8 cellular contexts compared by ENCODE assay signal in genomic region chr17:3722716-3723115, GRCh38. TPM values are rescaled to one million over a fixed set of nuclear protein-coding genes. Genes with fewer than 3 reads are reported as not detected.
DNase-seq lines count a peak whose midpoint lies in the region; ATAC-seq, FAIRE-seq and TF ChIP-seq lines count a peak whose summit lies in the region.

No MANE protein-coding gene starts in this region.

- no peak for TF ChIP-seq EP300 in A549 (IDR thresholded peaks at IDR 0.05)

- POLR2A ChIA-PET in A549 (lab: Yijun Ruan, JAX) = interaction anchor here (0.7 to 2.1 kb wide), 6 partner anchors 15 to 123 kb away, joined by 3 to 17 read pairs (median 4); partner anchors contain the start of genes CTNS, EMC6, NCBP3 and SHPK

- DNase-seq in A549 (ENCODE audit: low read depth in 1 of 2, low spot score in 1 of 2) = no peak
- no peak for DNase-seq in HL-60 (ENCODE audit: low read depth in 1 of 2, low spot score in 1 of 2)
- no peak for DNase-seq in bronchial epithelial cell (ENCODE audit: low read depth)
- DNase-seq in mesothelial cell of epicardium (ENCODE audit: low spot score in 2 of 2, unreplicated experiment in 2 of 2) = no peak
- no peak for DNase-seq in effector CD8-positive, alpha-beta T cell (lab: John Stamatoyannopoulos, UW)
- no peak for DNase-seq in hippocampal formation (lab: John Stamatoyannopoulos, UW)
- no peak for DNase-seq in NOMO-1 treated with DMSO at 0.1 percent for 48 hours (lab: John Stamatoyannopoulos, UW; ENCODE audit: unreplicated experiment)

- H3K4me1 Mint-ChIP-seq in mesothelial cell of epicardium = peaks cover 17% of the 10 kb centered on the region

- no peak for TF ChIP-seq RAD21 in A549 (conservative IDR thresholded peaks at IDR 0.05 in 1 of 2, IDR thresholded peaks at IDR 0.05 in 1 of 2)

- peaks cover 42% of the 10 kb centered on the region for H3K4me1 ChIP-seq in A549

- no peaks in the 10 kb centered on the region for H3K27me3 ChIP-seq in HL-60 (ENCODE audit: insufficient read depth, poor library complexity, severe bottlenecking)
- no peaks in the 10 kb centered on the region for H3K27me3 ChIP-seq in bronchial epithelial cell (ENCODE audit: control insufficient read depth, insufficient read depth, low read length)

- H3K4me2 ChIP-seq in A549 = peak overlapping the region; percentile 79

- FAIRE-seq in A549 (lab: Jason Lieb, UNC) (peak; percentile 7), bronchial epithelial cell (lab: Jason Lieb, UNC) (no peak)

- H3K4me3 ChIP-seq in A549 (peak overlapping the region; percentile 60), HL-60 (replicated peaks; ENCODE audit: insufficient read depth, low read length) (peak overlapping the region; percentile 78), bronchial epithelial cell (ENCODE audit: low read depth, low read length) (peak overlapping the region; percentile 57)

- H3K36me3 Mint-ChIP-seq in mesothelial cell of epicardium = peaks cover 15% of the 10 kb centered on the region

- CTCF ChIA-PET in A549 (lab: Yijun Ruan, JAX) = interaction anchor here (0.6 to 8.3 kb wide), 11 partner anchors 9 to 674 kb away, joined by 3 to 141 read pairs (median 4); partner anchors contain the start of genes NCBP3 and P2RX5

- H3K27ac ChIP-seq in A549 (peak overlapping the region; percentile 88 to 89), HL-60 (replicated peaks) (no peak overlapping the region)

- H3K27ac Mint-ChIP-seq in mesothelial cell of epicardium = peak overlapping the region; percentile 92

- no peak for TF ChIP-seq CTCF in A549 (IDR thresholded peaks at IDR 0.05)
- no peak for TF ChIP-seq CTCF in HL-60 (IDR thresholded peaks at IDR 0.05; ENCODE audit: insufficient read depth, low read length)
- TF ChIP-seq CTCF in bronchial epithelial cell (IDR thresholded peaks at IDR 0.05; ENCODE audit: insufficient read depth, low read length, severe bottlenecking) = no peak
- no peak for TF ChIP-seq CTCF in mesothelial cell of epicardium (IDR thresholded peaks at IDR 0.05; ENCODE audit: unreplicated experiment)

- H3K9me3 ChIP-seq in A549 = no peaks in the 10 kb centered on the region

- WGBS in A549 (ENCODE audit: missing lambda C conversion rate) = 45% methylated on average over 6 of the region's 6 CpGs

- no peaks in the 10 kb centered on the region for H3K27me3 Mint-ChIP-seq in mesothelial cell of epicardium (ENCODE audit: low read depth)

- no peak for ATAC-seq in A549
- no peak for ATAC-seq in HG02798 (IDR thresholded peaks at IDR 0.05; ENCODE audit: poor library complexity, unreplicated experiment)

- TF ChIP-seq POLR2A in A549 (IDR thresholded peaks at IDR 0.05; ENCODE audit: low read length) = no peak

- peak overlapping the region; percentile 95 for H3K4me3 Mint-ChIP-seq in mesothelial cell of epicardium

- no peaks in the 10 kb centered on the region for H3K9me3 Mint-ChIP-seq in mesothelial cell of epicardium

- H3K36me3 ChIP-seq in bronchial epithelial cell (ENCODE audit: control insufficient read depth, insufficient read depth, low read length) = peaks cover 4% of the 10 kb centered on the region

TF ChIP-seq in A549, 52 proteins besides CTCF, POLR2A, EP300 and RAD21:
- TF ChIP-seq JUN (IDR thresholded peaks at IDR 0.05) = no peak
- no peak for TF ChIP-seq RFX5 (IDR thresholded peaks at IDR 0.05)
- TF ChIP-seq BHLHE40 (IDR thresholded peaks at IDR 0.05; ENCODE audit: low read depth, low read length) = no peak
- TF ChIP-seq KDM1A (IDR thresholded peaks at IDR 0.05; ENCODE audit: low read depth) = no peak
- no peak for TF ChIP-seq MYC (IDR thresholded peaks at IDR 0.05; ENCODE audit: borderline replicate concordance, low read length)
- no peak for TF ChIP-seq NR3C1 (IDR thresholded peaks at IDR 0.05)
- TF ChIP-seq SMC3 (IDR thresholded peaks at IDR 0.05) = no peak
- no peak for TF ChIP-seq ZC3H11A (IDR thresholded peaks at IDR 0.05)
- no peak for TF ChIP-seq MAX (IDR thresholded peaks at IDR 0.05)
- no peak for TF ChIP-seq BCL3 (IDR thresholded peaks at IDR 0.05)
- no peak for TF ChIP-seq FOSB (CRISPR knock-in tag; IDR thresholded peaks at IDR 0.05)
- TF ChIP-seq SREBF2 (IDR thresholded peaks at IDR 0.05) = no peak
- no peak for TF ChIP-seq JUNB (IDR thresholded peaks at IDR 0.05)
- TF ChIP-seq ESRRA (IDR thresholded peaks at IDR 0.05; ENCODE audit: borderline replicate concordance, low read length) = no peak
- no peak for TF ChIP-seq ZSCAN20 (CRISPR knock-in tag; IDR thresholded peaks at IDR 0.05)
- TF ChIP-seq FOSL2 (IDR thresholded peaks at IDR 0.05) = no peak
- no peak for TF ChIP-seq FOSL2 (CRISPR knock-in tag; IDR thresholded peaks at IDR 0.05)
- TF ChIP-seq HEYL (CRISPR knock-in tag; IDR thresholded peaks at IDR 0.05) = no peak

RNA-seq across cellular contexts. Expression of gene HASPIN, which starts 1.0 kb away (rescaled TPM):
- polyA plus RNA-seq in A549 (2011; rRNA removed) (8.7 and 10.0 TPM in 2 replicates), A549 (2017; fragmentation: RNase III; extraction: RNeasy Plus Mini Kit Qiagen cat#74134 plus additional on column Dnase treatment) (10.9 to 12.0 TPM (median 11.5 TPM) in 3 replicates)
- 6.6 and 9.3 TPM in 2 replicates for polyA plus RNA-seq in A549 (2012; cell fraction: cytosol; rRNA removed)
- 5.5 and 7.5 TPM in 2 replicates for polyA plus RNA-seq in A549 (2012; cell fraction: nucleus; rRNA removed)
- polyA minus RNA-seq in A549 (2011; rRNA and poly(A)+ RNA removed) = 11.9 and 13.5 TPM in 2 replicates
- total RNA-seq in bronchial epithelial cell (0.53 and 0.64 TPM in 2 replicates), mesothelial cell of epicardium (4.2 to 5.2 TPM (median 4.4 TPM) in 3 replicates)

RNA-seq across cellular contexts. Expression of gene P2RX5, which starts 26.8 kb away (rescaled TPM):
- 7.8 and 12.2 TPM in 2 replicates for polyA plus RNA-seq in A549 (2011; rRNA removed)
- polyA plus RNA-seq in A549 (2012; cell fraction: cytosol; rRNA removed) = 14.5 and 17.4 TPM in 2 replicates
- 30.8 and 32.3 TPM in 2 replicates for polyA plus RNA-seq in A549 (2012; cell fraction: nucleus; rRNA removed)
- polyA plus RNA-seq in A549 (2017; fragmentation: RNase III; extraction: RNeasy Plus Mini Kit Qiagen cat#74134 plus additional on column Dnase treatment) = 10.6 to 13.3 TPM (median 11.8 TPM) in 3 replicates
- polyA minus RNA-seq in A549 (2011; rRNA and poly(A)+ RNA removed) = 10.5 and 12.9 TPM in 2 replicates
- 0.38 and 0.53 TPM in 2 replicates for total RNA-seq in bronchial epithelial cell
- total RNA-seq in mesothelial cell of epicardium = 0.18 to 0.66 TPM (median 0.24 TPM) in 3 replicates

RNA-seq across cellular contexts. Expression of gene EMC6, which starts 54.1 kb away (rescaled TPM):
- polyA plus RNA-seq in A549 (2011; rRNA removed) (53.3 and 68.3 TPM in 2 replicates), A549 (2017; fragmentation: RNase III; extraction: RNeasy Plus Mini Kit Qiagen cat#74134 plus additional on column Dnase treatment) (109 to 122 TPM (median 115 TPM) in 3 replicates)
- 167 and 256 TPM in 2 replicates for polyA plus RNA-seq in A549 (2012; cell fraction: cytosol; rRNA removed)
- polyA plus RNA-seq in A549 (2012; cell fraction: nucleus; rRNA removed) = 139 and 184 TPM in 2 replicates
- 17.1 and 18.5 TPM in 2 replicates for polyA minus RNA-seq in A549 (2011; rRNA and poly(A)+ RNA removed)
- total RNA-seq in bronchial epithelial cell (21.3 and 26.1 TPM in 2 replicates), mesothelial cell of epicardium (33.1 to 36.5 TPM (median 33.6 TPM) in 3 replicates)

RNA-seq across cellular contexts. Expression of gene TAX1BP3, which starts 54.3 kb away (rescaled TPM):
- 89.1 and 122 TPM in 2 replicates for polyA plus RNA-seq in A549 (2011; rRNA removed)
- polyA plus RNA-seq in A549 (2012; cell fraction: cytosol; rRNA removed) = 172 and 239 TPM in 2 replicates
- polyA plus RNA-seq in A549 (2012; cell fraction: nucleus; rRNA removed) = 185 and 192 TPM in 2 replicates
- 229 to 234 TPM (median 233 TPM) in 3 replicates for polyA plus RNA-seq in A549 (2017; fragmentation: RNase III; extraction: RNeasy Plus Mini Kit Qiagen cat#74134 plus additional on column Dnase treatment)
- 92.7 and 105 TPM in 2 replicates for polyA minus RNA-seq in A549 (2011; rRNA and poly(A)+ RNA removed)
- total RNA-seq in bronchial epithelial cell = 150 and 200 TPM in 2 replicates
- total RNA-seq in mesothelial cell of epicardium = 133 to 136 TPM (median 135 TPM) in 3 replicates
